Comparison of ENCODE assay signal across 15 cellular contexts in the genomic region with DNA sequence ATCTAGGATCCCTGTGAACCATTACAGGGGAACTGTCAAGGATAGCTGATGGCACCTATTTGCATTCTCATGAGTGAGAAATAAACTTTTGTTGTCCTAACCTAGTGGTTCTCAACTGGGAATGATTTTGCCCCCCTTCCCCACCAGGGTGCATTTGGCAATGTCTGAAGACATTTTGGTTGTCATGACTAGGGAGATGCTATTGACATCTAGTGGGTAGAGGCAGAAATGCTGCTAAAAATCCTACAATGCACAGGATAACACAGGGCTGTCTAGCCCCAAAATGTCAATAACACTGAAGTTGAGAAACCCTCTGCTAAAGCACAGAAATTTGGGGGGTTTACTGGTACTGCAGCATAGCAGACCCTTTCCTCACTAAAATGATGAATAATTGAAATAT.
DNase-seq lines count a peak whose midpoint lies in the region; ATAC-seq and TF ChIP-seq lines count a peak whose summit lies in the region.
"Had no signal": no experiment of that assay in that cellular context is flagged by ENCODE, and none has a peak within 500 bp of the region (broad histone marks: within the 10 kb centered on the region; RNA-seq: fewer than 3 reads in every experiment).

No MANE protein-coding gene starts in this region.

- H3K4me2 ChIP-seq in DOHH2 (ENCODE audit: low read length) (no peak overlapping the region), OCI-LY1 (ENCODE audit: low read length) (no peak overlapping the region)

- H3K4me1 ChIP-seq in DOHH2 (ENCODE audit: control insufficient read depth, low read length), result no peaks in the 10 kb centered on the region
- no peaks in the 10 kb centered on the region for H3K4me1 ChIP-seq in OCI-LY1 (ENCODE audit: insufficient read depth, low read length, severe bottlenecking)
- H3K4me1 ChIP-seq: testis had no signal

- no peaks in the 10 kb centered on the region for H4K20me1 ChIP-seq in DOHH2 (ENCODE audit: control insufficient read depth, insufficient read depth, low read depth, low read length)
- no peaks in the 10 kb centered on the region for H4K20me1 ChIP-seq in OCI-LY1 (ENCODE audit: insufficient read depth, low read length)

- H3F3A ChIP-seq in DOHH2 (ENCODE audit: control insufficient read depth, insufficient read depth) (no peaks in the 10 kb centered on the region), OCI-LY1 (ENCODE audit: insufficient read depth, low read length) (no peaks in the 10 kb centered on the region)

- H3K9me3 ChIP-seq in DOHH2 (ENCODE audit: control insufficient read depth, insufficient read depth, low read length), result no peaks in the 10 kb centered on the region
- no peaks in the 10 kb centered on the region for H3K9me3 ChIP-seq in OCI-LY1 (ENCODE audit: low read length)
- H3K9me3 ChIP-seq: testis had no signal

- H3K27me3 ChIP-seq in DOHH2 (ENCODE audit: control insufficient read depth, low read length), result no peaks in the 10 kb centered on the region
- no peaks in the 10 kb centered on the region for H3K27me3 ChIP-seq in OCI-LY1 (ENCODE audit: insufficient read depth, low read length)
- H3K27me3 ChIP-seq: testis had no signal

- H3K4me3 ChIP-seq in DOHH2 (ENCODE audit: low read length), result no peak overlapping the region
- no peak overlapping the region for H3K4me3 ChIP-seq in OCI-LY1 (ENCODE audit: low read depth, low read length, poor library complexity, severe bottlenecking)
- H3K4me3 ChIP-seq: testis had no signal

- H3K36me3 ChIP-seq in DOHH2 (ENCODE audit: control insufficient read depth, low read length) (no peaks in the 10 kb centered on the region), OCI-LY1 (ENCODE audit: insufficient read depth, low read length) (no peaks in the 10 kb centered on the region)

- H3K9ac ChIP-seq in OCI-LY1 (ENCODE audit: low read length), result no peak overlapping the region

- no peak overlapping the region for H3K27ac ChIP-seq in DOHH2 (ENCODE audit: low read depth, low read length)
- H3K27ac ChIP-seq in OCI-LY1 (ENCODE audit: low read depth, low read length, poor library complexity, severe bottlenecking), result no peak overlapping the region
- H3K27ac ChIP-seq: testis had no signal

- no peaks in the 10 kb centered on the region for H3K79me2 ChIP-seq in DOHH2 (ENCODE audit: control insufficient read depth, low read length)
- H3K79me2 ChIP-seq in OCI-LY1 (ENCODE audit: insufficient read depth, low read length), result no peaks in the 10 kb centered on the region

- H3K9me2 ChIP-seq in DOHH2 (replicated peaks; ENCODE audit: control insufficient read depth, low read length) (no peaks in the 10 kb centered on the region), OCI-LY1 (ENCODE audit: low read depth, low read length) (no peaks in the 10 kb centered on the region)

- DNase-seq in iPS-NIHi11 (ENCODE audit: low spot score) (peak; percentile 34), DMS153 treated with DMSO at 0.1 percent for 48 hours (lab: John Stamatoyannopoulos, UW; ENCODE audit: unreplicated experiment) (no peak), pons (ENCODE audit: low spot score) (no peak)
- DNase-seq: activated T-cell treated with anti-CD3 and anti-CD28 coated beads, Interleukin-2, amount 50 U/mL, for 4 hours; Calu3; left cardiac atrium; natural killer cell; NCI-H1092; testis had no signal

- no peak overlapping the region for H2AFZ ChIP-seq in OCI-LY1 (ENCODE audit: low read length)

- TF ChIP-seq CTCF in DOHH2 (IDR thresholded peaks at IDR 0.05; ENCODE audit: low read depth, low read length, poor library complexity, severe bottlenecking) (peak; percentile 60), OCI-LY1 (IDR thresholded peaks at IDR 0.05; ENCODE audit: low read length) (peak; percentile 45)

- ATAC-seq in GM19351 (IDR thresholded peaks at IDR 0.05; ENCODE audit: unreplicated experiment), result peak; percentile 48
- ATAC-seq in GM21423 (IDR thresholded peaks at IDR 0.05; ENCODE audit: unreplicated experiment), result no peak
- ATAC-seq: activated CD4-positive, CD25-positive, alpha-beta regulatory T cell treated with anti-CD3 and anti-CD28 coated beads, Interleukin-2, amount 50 U/mL, for 24 hours; activated T-cell treated with anti-CD3 and anti-CD28 coated beads, Interleukin-2, amount 50 U/mL, for 4 hours; left cardiac atrium; natural killer cell; Right ventricle myocardium inferior had no signal
